In genomic region chr3:27454914-27455313, GRCh38 we compare ENCODE assay signal across 8 cellular contexts. TPM values are rescaled to one million over a fixed set of nuclear protein-coding genes. Genes with fewer than 3 reads are reported as not detected.
DNase-seq lines count a peak whose midpoint lies in the region; ATAC-seq, FAIRE-seq and TF ChIP-seq lines count a peak whose summit lies in the region.

No MANE protein-coding gene starts in this region.

- no peak for TF ChIP-seq EP300 in A549 (IDR thresholded peaks at IDR 0.05)

- H3K9me3 ChIP-seq in A549 (no peaks in the 10 kb centered on the region), thyroid gland (no peaks in the 10 kb centered on the region)

- H3K27me3 ChIP-seq in thyroid gland = no peaks in the 10 kb centered on the region

- TF ChIP-seq POLR2A in A549 (IDR thresholded peaks at IDR 0.05; ENCODE audit: low read length) = no peak
- TF ChIP-seq POLR2A in thyroid gland (IDR thresholded peaks at IDR 0.05) = no peak

- H3K36me3 ChIP-seq in thyroid gland = no peaks in the 10 kb centered on the region

- no peak overlapping the region for H3K4me3 ChIP-seq in A549
- H3K4me3 ChIP-seq in foreskin fibroblast (ENCODE audit: low read depth in 1 of 2, low read length in 2 of 2) = no peak overlapping the region
- H3K4me3 ChIP-seq in thyroid gland (replicated peaks in 1 of 3) = no peak overlapping the region

- H3K9me3 Mint-ChIP-seq in activated naive CD8-positive, alpha-beta T cell treated with anti-CD3 and anti-CD28 coated beads, Interleukin-2, amount 10 ng/mL, durations not matched to agents 7 days and 5 days = no peaks in the 10 kb centered on the region

- peak overlapping the region; percentile 57 for H3K4me3 Mint-ChIP-seq in activated naive CD8-positive, alpha-beta T cell treated with anti-CD3 and anti-CD28 coated beads, Interleukin-2, amount 10 ng/mL, durations not matched to agents 7 days and 5 days

- FAIRE-seq in A549 (lab: Jason Lieb, UNC) = no peak

- TF ChIP-seq RAD21 in A549 (conservative IDR thresholded peaks at IDR 0.05 in 1 of 2, IDR thresholded peaks at IDR 0.05 in 1 of 2) = no peak

- H3K4me1 ChIP-seq in A549 (peaks cover 59% of the 10 kb centered on the region), thyroid gland (no peaks in the 10 kb centered on the region)

- TF ChIP-seq CTCF in A549 (IDR thresholded peaks at IDR 0.05) = no peak
- no peak for TF ChIP-seq CTCF in foreskin fibroblast (IDR thresholded peaks at IDR 0.05; ENCODE audit: low read depth, low read length)
- TF ChIP-seq CTCF in thyroid gland (IDR thresholded peaks at IDR 0.05) = no peak

- H3K36me3 Mint-ChIP-seq in activated naive CD8-positive, alpha-beta T cell treated with anti-CD3 and anti-CD28 coated beads, Interleukin-2, amount 10 ng/mL, durations not matched to agents 7 days and 5 days = peaks cover 9% of the 10 kb centered on the region

- H3K27ac Mint-ChIP-seq in activated naive CD8-positive, alpha-beta T cell treated with anti-CD3 and anti-CD28 coated beads, Interleukin-2, amount 10 ng/mL, durations not matched to agents 7 days and 5 days = peak overlapping the region; percentile 62

- H3K4me2 ChIP-seq in A549 = 0 out of 3 replicates have a peak overlapping the region, but pooled peaks have one; percentile 19

- CTCF ChIA-PET in A549 (lab: Yijun Ruan, JAX) = interaction anchor here (0.6 to 1.0 kb wide), 2 partner anchors 12 to 226 kb away, joined by 3 read pairs; no protein-coding TSS in a partner anchor

- no peak overlapping the region for H3K27ac ChIP-seq in A549
- H3K27ac ChIP-seq in thyroid gland = no peak overlapping the region

- DNase-seq in A549 (ENCODE audit: low read depth in 1 of 2, low spot score in 1 of 2) = no peak
- DNase-seq in activated naive CD8-positive, alpha-beta T cell treated with anti-CD3 and anti-CD28 coated beads, Interleukin-2, amount 10 ng/mL, durations not matched to agents 7 days and 5 days = no peak
- DNase-seq in foreskin fibroblast = no peak
- DNase-seq in germinal center (ENCODE audit: low spot score) = no peak
- no peak for DNase-seq in thyroid gland
- no peak for DNase-seq in NCI-H1417 (lab: John Stamatoyannopoulos, UW)

- ATAC-seq in A549 (peak in 1 of 2 experiments; percentile 27; a peak in 1 of 6 replicates), GM19025 (IDR thresholded peaks at IDR 0.05; ENCODE audit: low read depth, unreplicated experiment) (peak; percentile 56), HG02981 (IDR thresholded peaks at IDR 0.05; ENCODE audit: unreplicated experiment) (peak; percentile 66)
- ATAC-seq in activated naive CD8-positive, alpha-beta T cell treated with anti-CD3 and anti-CD28 coated beads, Interleukin-2, amount 10 ng/mL, durations not matched to agents 7 days and 5 days (ENCODE audit: low read depth) = peak; percentile 83

- POLR2A ChIA-PET in A549 (lab: Yijun Ruan, JAX) = no interaction called here
- POLR2A ChIA-PET in activated naive CD8-positive, alpha-beta T cell treated with anti-CD3 and anti-CD28 coated beads, Interleukin-2, amount 10 ng/mL, durations not matched to agents 7 days and 5 days (lab: Charles Lee) = no interaction called here

- intact Hi-C loops in thyroid gland (cut with DNase I) = no loop called here

- H3K27me3 Mint-ChIP-seq in activated naive CD8-positive, alpha-beta T cell treated with anti-CD3 and anti-CD28 coated beads, Interleukin-2, amount 10 ng/mL, durations not matched to agents 7 days and 5 days = no peaks in the 10 kb centered on the region

- H3K4me1 Mint-ChIP-seq in activated naive CD8-positive, alpha-beta T cell treated with anti-CD3 and anti-CD28 coated beads, Interleukin-2, amount 10 ng/mL, durations not matched to agents 7 days and 5 days = peaks cover 17% of the 10 kb centered on the region

TF ChIP-seq in A549, 52 proteins besides CTCF, POLR2A, EP300 and RAD21:
- TF ChIP-seq MYC (IDR thresholded peaks at IDR 0.05; ENCODE audit: borderline replicate concordance, low read length) = no peak
- TF ChIP-seq, protein P1, sequence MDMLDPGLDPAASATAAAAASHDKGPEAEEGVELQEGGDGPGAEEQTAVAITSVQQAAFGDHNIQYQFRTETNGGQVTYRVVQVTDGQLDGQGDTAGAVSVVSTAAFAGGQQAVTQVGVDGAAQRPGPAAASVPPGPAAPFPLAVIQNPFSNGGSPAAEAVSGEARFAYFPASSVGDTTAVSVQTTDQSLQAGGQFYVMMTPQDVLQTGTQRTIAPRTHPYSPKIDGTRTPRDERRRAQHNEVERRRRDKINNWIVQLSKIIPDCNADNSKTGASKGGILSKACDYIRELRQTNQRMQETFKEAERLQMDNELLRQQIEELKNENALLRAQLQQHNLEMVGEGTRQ (IDR thresholded peaks at IDR 0.05) = no peak
- no peak for TF ChIP-seq NR3C1 (IDR thresholded peaks at IDR 0.05)
- no peak for TF ChIP-seq POLR2AphosphoS2 (conservative IDR thresholded peaks at IDR 0.05; ENCODE audit: low read length)
- no peak for TF ChIP-seq HOXB5 (CRISPR knock-in tag; IDR thresholded peaks at IDR 0.05)
- TF ChIP-seq BHLHE40 (IDR thresholded peaks at IDR 0.05; ENCODE audit: low read depth, low read length) = no peak
- no peak for TF ChIP-seq CHD2 (IDR thresholded peaks at IDR 0.05; ENCODE audit: low read length, partially characterized antibody)
- TF ChIP-seq NFE2L2 (conservative IDR thresholded peaks at IDR 0.05; ENCODE audit: low read length) = no peak
- TF ChIP-seq KDM1A (IDR thresholded peaks at IDR 0.05; ENCODE audit: low read depth) = no peak
- no peak for TF ChIP-seq PHF8 (IDR thresholded peaks at IDR 0.05; ENCODE audit: borderline replicate concordance, low read depth)
- no peak for TF ChIP-seq TP53 (CRISPR knock-in tag; IDR thresholded peaks at IDR 0.05)
- no peak for TF ChIP-seq HEYL (CRISPR knock-in tag; IDR thresholded peaks at IDR 0.05)
- TF ChIP-seq GATA3 (IDR thresholded peaks at IDR 0.05; ENCODE audit: borderline replicate concordance) = no peak
- TF ChIP-seq JUNB (IDR thresholded peaks at IDR 0.05) = no peak
- no peak for TF ChIP-seq MAFK (IDR thresholded peaks at IDR 0.05; ENCODE audit: partially characterized antibody)
- TF ChIP-seq EHF (CRISPR knock-in tag; IDR thresholded peaks at IDR 0.05) = no peak
- TF ChIP-seq FOXS1 (CRISPR knock-in tag; IDR thresholded peaks at IDR 0.05) = no peak

RNA-seq across cellular contexts. Expression of gene SLC4A7, which starts 29.3 kb away (rescaled TPM):
- polyA plus RNA-seq in A549 (2011; rRNA removed) (49.1 and 70.2 TPM in 2 replicates), A549 (2017; fragmentation: RNase III; extraction: RNeasy Plus Mini Kit Qiagen cat#74134 plus additional on column Dnase treatment) (33.6 to 38.1 TPM (median 35.1 TPM) in 3 replicates)
- polyA plus RNA-seq in A549 (2012; cell fraction: cytosol; rRNA removed) = 5.8 and 6.6 TPM in 2 replicates
- 15.8 and 19.0 TPM in 2 replicates for polyA plus RNA-seq in A549 (2012; cell fraction: nucleus; rRNA removed)
- polyA minus RNA-seq in A549 (2011; rRNA and poly(A)+ RNA removed) = 50.1 and 55.9 TPM in 2 replicates
- 10 to 100 TPM; 49.5 to 54.1 TPM for total RNA-seq in activated naive CD8-positive, alpha-beta T cell treated with anti-CD3 and anti-CD28 coated beads, Interleukin-2, amount 10 ng/mL, durations not matched to agents 7 days and 5 days
- 10 to 100 TPM; 22.0 to 47.6 (median 32.3) TPM for total RNA-seq in thyroid gland
